16 cellular contexts compared by ENCODE assay signal in the genomic region with DNA sequence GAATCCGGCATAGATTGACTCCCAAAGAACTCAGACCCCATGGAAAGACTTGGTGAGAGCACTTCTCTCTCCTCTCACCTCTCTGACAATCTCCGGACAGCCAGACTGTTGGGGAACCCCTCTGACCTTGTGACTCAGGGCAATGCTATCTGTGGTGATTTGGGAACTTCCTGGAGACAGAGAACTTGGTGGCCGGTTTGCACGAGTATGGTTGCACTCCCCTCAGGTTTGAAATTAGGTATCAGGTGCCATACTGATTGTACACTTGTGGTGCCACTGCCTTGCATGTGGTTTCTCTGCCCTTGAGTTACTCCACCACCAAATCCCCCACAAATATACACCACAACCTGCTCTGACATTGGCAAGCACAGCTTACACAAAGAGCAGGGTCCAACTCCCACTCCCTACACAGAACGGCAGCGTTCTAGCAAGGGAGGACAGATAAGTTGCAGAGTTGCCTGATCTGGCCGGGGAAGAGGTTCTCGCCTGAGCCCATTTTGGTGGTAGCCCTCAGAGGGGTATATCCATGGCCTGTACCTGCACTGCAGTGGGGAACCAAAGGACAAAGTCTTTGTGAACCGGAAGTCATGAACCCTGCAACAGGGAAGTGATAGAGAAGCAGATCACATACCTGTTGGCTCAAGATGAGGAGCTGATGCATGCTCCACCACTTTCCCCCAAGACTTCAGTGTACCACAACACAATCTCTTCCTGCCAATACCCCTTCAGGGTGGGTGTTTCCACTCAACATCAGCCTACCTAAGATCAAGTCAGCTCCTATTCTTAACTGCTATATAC.
A peak's percentile ranks its signal among the peaks of the same experiment; 100 is the strongest.
DNase-seq lines count a peak whose midpoint lies in the region; ATAC-seq lines count a peak whose summit lies in the region.
"Had no signal": no experiment of that assay in that cellular context is flagged by ENCODE, and none has a peak within 500 bp of the region (broad histone marks: within the 10 kb centered on the region; RNA-seq: fewer than 3 reads in every experiment).

No MANE protein-coding gene starts in this region.

- H3K4me2 ChIP-seq in mesendoderm (ENCODE audit: low read length): no peak overlapping the region

- no peak overlapping the region for H3K56ac ChIP-seq in mesendoderm (ENCODE audit: low read length)

- no peak overlapping the region for H2AK5ac ChIP-seq in mesendoderm (ENCODE audit: low read length)

- DNase-seq in HK-2 (ENCODE audit: unreplicated experiment): peak; percentile 29
- peak; percentile 3 for DNase-seq in mesendoderm
- DNase-seq in NCI-H82 treated with DMSO at 0.1 percent for 48 hours (lab: John Stamatoyannopoulos, UW; ENCODE audit: unreplicated experiment): no peak
- DNase-seq in hepatic stellate cell (ENCODE audit: low spot score): no peak
- DNase-seq in NCI-H748 (lab: John Stamatoyannopoulos, UW; ENCODE audit: unreplicated experiment): no peak
- no peak for DNase-seq in NCI-H146 treated with DMSO at 0.1 percent for 48 hours (lab: John Stamatoyannopoulos, UW; ENCODE audit: unreplicated experiment)
- DNase-seq: activated CD8-positive, alpha-beta memory T cell treated with anti-CD3 and anti-CD28 coated beads for 24 hours; activated naive CD8-positive, alpha-beta T cell treated with anti-CD3 and anti-CD28 coated beads, Interleukin-2, amount 50 U/mL, for 24 hours; CD8-positive, alpha-beta T cell; effector CD4-positive, alpha-beta T cell; head of caudate nucleus; mucosa of descending colon; NCI-H2029 treated with DMSO at 0.1 percent for 48 hours had no signal

- no peaks in the 10 kb centered on the region for H3K27me3 ChIP-seq in mesendoderm (ENCODE audit: insufficient read depth, low read length, poor library complexity)
- H3K27me3 ChIP-seq: right atrium auricular region had no signal

- ATAC-seq in GM18867 (IDR thresholded peaks at IDR 0.05; ENCODE audit: unreplicated experiment) (peak; percentile 42), HG02588 (IDR thresholded peaks at IDR 0.05; ENCODE audit: unreplicated experiment) (peak; percentile 53)
- ATAC-seq: activated naive CD8-positive, alpha-beta T cell treated with anti-CD3 and anti-CD28 coated beads, Interleukin-2, amount 50 U/mL, for 24 hours; CD8-positive, alpha-beta T cell; mucosa of descending colon had no signal

- H3K79me1 ChIP-seq in mesendoderm (ENCODE audit: low read length): no peaks in the 10 kb centered on the region

- no CpG with 5 or more reads among the region's 9 CpGs for WGBS in mesendoderm (ENCODE audit: extremely low coverage, insufficient coverage, low lambda C conversion rate)

- H2BK5ac ChIP-seq in mesendoderm (ENCODE audit: low read length): no peak overlapping the region

- no peak overlapping the region for H3K23ac ChIP-seq in mesendoderm (ENCODE audit: low read length)

- H3K79me2 ChIP-seq in mesendoderm (ENCODE audit: control insufficient read depth, insufficient read depth, low read length): no peaks in the 10 kb centered on the region

- no peak overlapping the region for H3K27ac ChIP-seq in mesendoderm (ENCODE audit: low read depth, low read length)
- H3K27ac ChIP-seq: right atrium auricular region had no signal

- no peak overlapping the region for H3K18ac ChIP-seq in mesendoderm (ENCODE audit: low read length)

- no peaks in the 10 kb centered on the region for H3K4me1 ChIP-seq in mesendoderm (ENCODE audit: control insufficient read depth, low read depth, low read length)

- no peak overlapping the region for H3K4me3 ChIP-seq in mesendoderm (ENCODE audit: low read length)
- H3K4me3 ChIP-seq: mucosa of descending colon, right atrium auricular region had no signal

- H2BK15ac ChIP-seq in mesendoderm (replicated peaks; ENCODE audit: low read depth): no peak overlapping the region

- H3K36me3 ChIP-seq in mesendoderm (ENCODE audit: control insufficient read depth, insufficient read depth, low read length): no peaks in the 10 kb centered on the region
- H3K36me3 ChIP-seq: right atrium auricular region had no signal

- no peak overlapping the region for H2BK120ac ChIP-seq in mesendoderm (ENCODE audit: low read depth, low read length)

- no peak overlapping the region for H3K4ac ChIP-seq in mesendoderm (ENCODE audit: low read depth, low read length)

- no peak overlapping the region for H4K5ac ChIP-seq in mesendoderm (ENCODE audit: low read length)

- H3K9ac ChIP-seq in mesendoderm (ENCODE audit: low read length): no peak overlapping the region

- no peak overlapping the region for H4K8ac ChIP-seq in mesendoderm (ENCODE audit: low read depth, low read length)

Comparison
In these comparisons a context has a peak if more than half of its experiments do, and no peak if none do; other contexts are left out.
1. DNase-seq: peak in HK-2 (single experiment) and mesendoderm (single experiment); none in NCI-H82 treated with DMSO at 0.1 percent for 48 hours (single experiment), hepatic stellate cell (single experiment), NCI-H748 (single experiment) and NCI-H146 treated with DMSO at 0.1 percent for 48 hours (single experiment).